Comparison of ENCODE assay signal across 1 cellular context in the genomic region with DNA sequence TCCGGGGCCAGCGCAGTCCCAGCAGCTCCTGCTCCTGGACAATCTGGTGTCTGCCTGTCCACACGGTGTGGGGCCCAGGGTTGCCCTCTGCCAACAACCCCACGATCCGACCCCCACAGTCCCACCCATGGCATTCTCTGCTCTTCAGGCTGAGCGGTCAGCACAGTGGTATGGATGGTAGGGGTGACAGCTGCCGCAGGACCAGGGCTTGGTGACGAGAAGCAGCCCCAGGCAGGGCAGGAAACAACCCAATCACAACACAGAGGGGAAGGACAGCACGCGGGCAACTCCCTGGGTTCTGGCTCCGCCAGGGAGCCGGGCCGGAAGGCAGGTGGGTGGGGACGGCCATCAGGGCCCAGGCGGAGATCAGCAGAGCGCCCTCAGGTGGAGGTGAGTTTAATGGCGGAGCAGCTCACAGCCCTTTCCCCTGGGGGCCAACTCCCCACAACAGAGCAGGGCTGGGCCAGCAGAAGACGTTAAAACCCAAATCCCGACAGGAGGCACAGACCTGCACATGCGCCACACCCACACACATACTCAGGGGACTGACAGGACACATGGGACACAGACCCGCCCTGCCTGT.
TF ChIP-seq lines count a peak whose summit lies in the region.

No MANE protein-coding gene starts in this region.

TF ChIP-seq in GM23338, 12 proteins besides CTCF, POLR2A, EP300 and RAD21:
- TF ChIP-seq ZNF114 (CRISPR knock-in tag; IDR thresholded peaks at IDR 0.05) (no peak), POLR2AphosphoS5 (IDR thresholded peaks at IDR 0.05; ENCODE audit: low read depth) (peak; percentile 18; the same call in 1 of the 2 replicates), ZNF331 (CRISPR knock-in tag; IDR thresholded peaks at IDR 0.05; ENCODE audit: low read depth) (no peak)
